Comparison of ENCODE assay signal across 25 cellular contexts in genomic region chr4:177290780-177291179, GRCh38. TPM values are rescaled to one million over a fixed set of nuclear protein-coding genes. Genes with fewer than 3 reads are reported as not detected.
DNase-seq lines count a peak whose midpoint lies in the region; ATAC-seq, FAIRE-seq and TF ChIP-seq lines count a peak whose summit lies in the region.
"Had no signal": no experiment of that assay in that cellular context is flagged by ENCODE, and none has a peak within 500 bp of the region (broad histone marks: within the 10 kb centered on the region; RNA-seq: fewer than 3 reads in every experiment).

No MANE protein-coding gene starts in this region.

- H3K27ac Mint-ChIP-seq in mesothelial cell of epicardium = peak overlapping the region; percentile 82
- H3K27ac Mint-ChIP-seq in activated T-helper 2 cell treated with anti-CD3 and anti-CD28 coated beads, Interferon-gamma antibody, Interleukin-2, Interleukin-4, amounts not matched to agents 10 μg/mL and 5 μg/mL and 100 μg/mL, durations not matched to agents 14 hours and 24 hours and 36 hours = no peak overlapping the region
- H3K27ac Mint-ChIP-seq: CD14-positive monocyte; CD4-positive, alpha-beta memory T cell; CD4-positive, CD25-positive, alpha-beta regulatory T cell; CD8-positive, alpha-beta memory T cell had no signal

- H3K4me1 ChIP-seq in HEK293 (ENCODE audit: control insufficient read depth, insufficient read depth, low read length) (no peaks in the 10 kb centered on the region), K562 (replicated peaks in 1 of 2; ENCODE audit: control insufficient read depth in 2 of 2, insufficient read depth in 2 of 2, low read length in 2 of 2) (no peaks in the 10 kb centered on the region; a peak in 1 of 5 replicates)
- H3K4me1 ChIP-seq: BLaER1 had no signal

- no peak for TF ChIP-seq CTCF in HEK293 (tag by site-specific recombination; IDR thresholded peaks at IDR 0.05)
- no peak for TF ChIP-seq CTCF in K562 (IDR thresholded peaks at IDR 0.05 in 2 of 3, conservative IDR thresholded peaks at IDR 0.05 in 1 of 3; ENCODE audit: insufficient read depth in 2 of 3, low read depth in 1 of 3, low read length in 3 of 3)
- TF ChIP-seq CTCF in mesothelial cell of epicardium (IDR thresholded peaks at IDR 0.05; ENCODE audit: unreplicated experiment) = no peak

- no peak for TF ChIP-seq EP300 in K562 (IDR thresholded peaks at IDR 0.05; ENCODE audit: low read length)

- TF ChIP-seq RAD21 in K562 (CRISPR knock-in tag; conservative IDR thresholded peaks at IDR 0.05 in 1 of 2, IDR thresholded peaks at IDR 0.05 in 1 of 2) = no peak

- H3K79me2 ChIP-seq in K562 (ENCODE audit: control insufficient read depth, insufficient read depth, low read length) = no peaks in the 10 kb centered on the region

- H3K9me3 ChIP-seq in HEK293 (ENCODE audit: control insufficient read depth, insufficient read depth, low read depth, low read length) (no peaks in the 10 kb centered on the region), K562 (replicated peaks; ENCODE audit: control insufficient read depth, insufficient read depth, low read depth, low read length) (no peaks in the 10 kb centered on the region)
- H3K9me3 ChIP-seq: BE2C, BLaER1 had no signal

- no peak for ATAC-seq in K562
- ATAC-seq: GM12878 had no signal

- no peak for TF ChIP-seq POLR2A in K562 (conservative IDR thresholded peaks at IDR 0.05)

- DNase-seq in K562 (ENCODE audit: extremely low read depth in 1 of 4, low spot score in 3 of 4) = no peak
- no peak for DNase-seq in mesothelial cell of epicardium (ENCODE audit: low spot score in 2 of 2, unreplicated experiment in 2 of 2)
- DNase-seq in stimulated activated CD4-positive, alpha-beta T cell treated with anti-CD3 and anti-CD28 coated beads, Interleukin-4, amount 100 ng/mL, for 4 hours = no peak
- no peak for DNase-seq in activated T-helper 2 cell treated with anti-CD3 and anti-CD28 coated beads, Interferon-gamma antibody, Interleukin-2, Interleukin-4, amounts not matched to agents 10 μg/mL and 5 μg/mL and 100 μg/mL, durations not matched to agents 14 hours and 24 hours and 36 hours (ENCODE audit: low spot score)
- DNase-seq: 8988T; ACHN; BE2C; C1 segment of cervical spinal cord; CD4-positive, alpha-beta memory T cell; CD4-positive, CD25-positive, alpha-beta regulatory T cell; CD8-positive, alpha-beta memory T cell; COR-L47; DMS 273 treated with DMSO at 0.1 percent for 48 hours; DMS153; DMS53; DMS79; DND-41; EL; GDM1 had no signal

- 14% methylated on average over 6 of the region's 6 CpGs for WGBS in K562 (ENCODE audit: insufficient coverage, low coverage, missing lambda C conversion rate)

- H4K20me1 ChIP-seq in K562 (replicated peaks; ENCODE audit: control insufficient read depth, insufficient read depth, low read length) = no peaks in the 10 kb centered on the region
- H4K20me1 ChIP-seq: BLaER1 had no signal

- no peak overlapping the region for H3K4me2 ChIP-seq in K562 (ENCODE audit: insufficient read depth, low read length)
- H3K4me2 ChIP-seq: BLaER1 had no signal

- no TSS peak for BruUV-seq in K562 (replicated peaks; lab: Mats Ljungman, UMichigan)

- in situ Hi-C loops in K562 (cut with MboI) = no loop called here

- intact Hi-C loops in K562 (cut with micrococcal nuclease) = no loop called here
- intact Hi-C loops in activated T-helper 2 cell treated with anti-CD3 and anti-CD28 coated beads, Interferon-gamma antibody, Interleukin-2, Interleukin-4, amounts not matched to agents 10 μg/mL and 5 μg/mL and 100 μg/mL, durations not matched to agents 14 hours and 24 hours and 36 hours (cut with micrococcal nuclease) = no loop called here

- H3K27ac ChIP-seq in HEK293 (ENCODE audit: extremely low read depth, low read depth, low read length) (no peak overlapping the region), K562 (ENCODE audit: extremely low read depth, low read depth, low read length) (no peak overlapping the region)
- H3K27ac ChIP-seq: BLaER1 had no signal

- H3K4me1 Mint-ChIP-seq in mesothelial cell of epicardium = peaks cover 35% of the 10 kb centered on the region
- peaks cover 3% of the 10 kb centered on the region for H3K4me1 Mint-ChIP-seq in activated T-helper 2 cell treated with anti-CD3 and anti-CD28 coated beads, Interferon-gamma antibody, Interleukin-2, Interleukin-4, amounts not matched to agents 10 μg/mL and 5 μg/mL and 100 μg/mL, durations not matched to agents 14 hours and 24 hours and 36 hours (ENCODE audit: low read depth)
- H3K4me1 Mint-ChIP-seq: CD4-positive, alpha-beta memory T cell; CD4-positive, CD25-positive, alpha-beta regulatory T cell; CD8-positive, alpha-beta memory T cell had no signal

- H3K27me3 Mint-ChIP-seq in mesothelial cell of epicardium (ENCODE audit: low read depth) = no peaks in the 10 kb centered on the region
- peaks cover 8% of the 10 kb centered on the region for H3K27me3 Mint-ChIP-seq in activated T-helper 2 cell treated with anti-CD3 and anti-CD28 coated beads, Interferon-gamma antibody, Interleukin-2, Interleukin-4, amounts not matched to agents 10 μg/mL and 5 μg/mL and 100 μg/mL, durations not matched to agents 14 hours and 24 hours and 36 hours (ENCODE audit: low read depth)
- H3K27me3 Mint-ChIP-seq: CD4-positive, alpha-beta memory T cell; CD4-positive, CD25-positive, alpha-beta regulatory T cell had no signal

- H2AFZ ChIP-seq in K562 (ENCODE audit: low read depth, low read length) = 0 out of 2 replicates have a peak overlapping the region, but pooled peaks have one; percentile 9

- CTCF ChIA-PET in HEK293 (lab: Yijun Ruan, JAX) (no interaction called here), K562 (lab: Yijun Ruan, JAX; ENCODE audit: low intra/inter-chr PET ratio) (no interaction called here)

- H3K36me3 ChIP-seq in HEK293 (ENCODE audit: control insufficient read depth in 2 of 2, insufficient read depth in 1 of 2, low read length in 2 of 2) (no peaks in the 10 kb centered on the region), K562 (ENCODE audit: control insufficient read depth, insufficient read depth, low read length) (no peaks in the 10 kb centered on the region)
- H3K36me3 ChIP-seq: BE2C, BLaER1 had no signal

- H3K27me3 ChIP-seq in K562 (ENCODE audit: control insufficient read depth in 2 of 2, insufficient read depth in 2 of 2, low read length in 2 of 2) = no peaks in the 10 kb centered on the region
- H3K27me3 ChIP-seq: BE2C, BLaER1 had no signal

- no peaks in the 10 kb centered on the region for H3K36me3 Mint-ChIP-seq in mesothelial cell of epicardium
- no peaks in the 10 kb centered on the region for H3K36me3 Mint-ChIP-seq in activated T-helper 2 cell treated with anti-CD3 and anti-CD28 coated beads, Interferon-gamma antibody, Interleukin-2, Interleukin-4, amounts not matched to agents 10 μg/mL and 5 μg/mL and 100 μg/mL, durations not matched to agents 14 hours and 24 hours and 36 hours (ENCODE audit: low read depth)
- H3K36me3 Mint-ChIP-seq: CD14-positive monocyte; CD4-positive, alpha-beta memory T cell; CD4-positive, CD25-positive, alpha-beta regulatory T cell; CD8-positive, alpha-beta memory T cell had no signal

- POLR2A ChIA-PET in HEK293 (lab: Yijun Ruan, JAX) (no interaction called here), K562 (lab: Yijun Ruan, JAX) (no interaction called here)

- no peak overlapping the region for H3K9ac ChIP-seq in K562 (ENCODE audit: insufficient read depth in 1 of 2, low read depth in 2 of 2, low read length in 2 of 2)
- H3K9ac ChIP-seq: BLaER1 had no signal

- H3K9me3 Mint-ChIP-seq in mesothelial cell of epicardium = no peaks in the 10 kb centered on the region
- H3K9me3 Mint-ChIP-seq in activated T-helper 2 cell treated with anti-CD3 and anti-CD28 coated beads, Interferon-gamma antibody, Interleukin-2, Interleukin-4, amounts not matched to agents 10 μg/mL and 5 μg/mL and 100 μg/mL, durations not matched to agents 14 hours and 24 hours and 36 hours = no peaks in the 10 kb centered on the region
- H3K9me3 Mint-ChIP-seq: CD4-positive, alpha-beta memory T cell; CD4-positive, CD25-positive, alpha-beta regulatory T cell; CD8-positive, alpha-beta memory T cell had no signal

- no peaks in the 10 kb centered on the region for H3K9me1 ChIP-seq in K562 (ENCODE audit: control insufficient read depth, insufficient read depth, low read length)

- H3K4me3 ChIP-seq in HEK293 (ENCODE audit: low read depth, low read length) (no peak overlapping the region), K562 (no peak overlapping the region)
- H3K4me3 ChIP-seq: BLaER1, GM12878 had no signal

- no peak overlapping the region for H3K4me3 Mint-ChIP-seq in mesothelial cell of epicardium
- no peak overlapping the region for H3K4me3 Mint-ChIP-seq in activated T-helper 2 cell treated with anti-CD3 and anti-CD28 coated beads, Interferon-gamma antibody, Interleukin-2, Interleukin-4, amounts not matched to agents 10 μg/mL and 5 μg/mL and 100 μg/mL, durations not matched to agents 14 hours and 24 hours and 36 hours (ENCODE audit: low read depth)
- H3K4me3 Mint-ChIP-seq: CD14-positive monocyte; CD4-positive, alpha-beta memory T cell; CD4-positive, CD25-positive, alpha-beta regulatory T cell; CD8-positive, alpha-beta memory T cell had no signal

- no peak for FAIRE-seq in K562 (lab: Jason Lieb, UNC)
- FAIRE-seq: GM12878, GM12892, GM18507 had no signal

RNA-seq across cellular contexts. Expression of gene NEIL3, which starts 18.9 kb away (rescaled TPM):
- 14.8 and 40.0 TPM in 2 replicates for total RNA-seq in K562 (2011; cell fraction: chromatin; rRNA removed; ENCODE audit: low replicate concordance)
- 10.2 and 14.1 TPM in 2 replicates for total RNA-seq in K562 (2011; cell fraction: nucleolus; rRNA removed)
- 21.0 and 27.3 TPM in 2 replicates for total RNA-seq in K562 (2011; cell fraction: nucleoplasm; rRNA removed)
- total RNA-seq in K562 (2014; rRNA removed) (9.9 and 10.7 TPM in 2 replicates), K562 (2014; rRNA removed; fragmentation: Illumina TruSeq; extraction: Trizol) (15.2 and 16.4 TPM in 2 replicates), K562 (2015; rRNA removed; fragmentation: Illumina TruSeq; extraction: Trizol) (15.0 and 15.2 TPM in 2 replicates), K562 (2021) (12.9 and 14.4 TPM in 2 replicates), mesothelial cell of epicardium (5.6 to 6.2 TPM (median 5.9 TPM) in 3 replicates)
- polyA plus RNA-seq in K562 (2011; rRNA removed) (16.0 and 23.3 TPM in 2 replicates), K562 (2014; fragmentation: Illumina TruSeq; extraction: Trizol) (13.0 and 15.6 TPM in 2 replicates), K562 (2014; fragmentation: Nextera tagmentation; extraction: Ambion mirVana) (1 to 10 TPM; 2.7 to 4.8 TPM), K562 (2014; rRNA removed) (11.9 and 14.1 TPM in 2 replicates)
- polyA plus RNA-seq in K562 (2011; cell fraction: cytosol; rRNA removed) = 7.3 and 8.6 TPM in 2 replicates
- 11.7 and 14.3 TPM in 2 replicates for polyA plus RNA-seq in K562 (2011; cell fraction: nucleus; rRNA removed)
- polyA plus RNA-seq in K562 (2012) = 7.9 and 12.0 TPM in 2 replicates
- 24.1 and 24.3 TPM in 2 replicates for polyA minus RNA-seq in K562 (2011; rRNA and poly(A)+ RNA removed)
- polyA minus RNA-seq in K562 (2011; cell fraction: cytosol; rRNA and poly(A)+ RNA removed) = 8.6 and 10.1 TPM in 2 replicates
- polyA minus RNA-seq in K562 (2011; cell fraction: nucleus; rRNA and poly(A)+ RNA removed) = 14.8 and 20.2 TPM in 2 replicates
- total RNA-seq in activated T-helper 2 cell treated with anti-CD3 and anti-CD28 coated beads, Interferon-gamma antibody, Interleukin-2, Interleukin-4, amounts not matched to agents 10 μg/mL and 5 μg/mL and 100 μg/mL, durations not matched to agents 14 hours and 24 hours and 36 hours = 18.2 and 18.5 TPM in 2 replicates

Comparison
In these comparisons a context has a peak if more than half of its experiments do, and no peak if none do; other contexts are left out.
1. Of the 44 proteins assayed by ChIP-seq in both K562 and HEK293: peak only in K562: none; only in HEK293: ATF2; in both: none; in neither: 43.